Comparison of ENCODE assay signal across 21 cellular contexts in genomic region chr4:39961311-39961877, GRCh38.
"Had no signal": no experiment of that assay in that cellular context is flagged by ENCODE, and none has a peak within 500 bp of the region (broad histone marks: within the 10 kb centered on the region; RNA-seq: fewer than 3 reads in every experiment).

No MANE protein-coding gene starts in this region.

- H3K27me3 ChIP-seq: foreskin keratinocyte, neural progenitor cell, thyroid gland had no signal

- H3K27me3 Mint-ChIP-seq: activated naive CD8-positive, alpha-beta T cell treated with anti-CD3 and anti-CD28 coated beads for 36 hours; activated T-helper 17 cell treated with anti-CD3 and anti-CD28 coated beads, Interleukin-2, amount 50 U/mL, for 72 hours; naive thymus-derived CD4-positive, alpha-beta T cell; progenitor cell of endocrine pancreas had no signal

- DNase-seq: activated CD4-positive, alpha-beta T cell treated with anti-CD3 and anti-CD28 coated beads for 1 hour; activated CD4-positive, alpha-beta T cell treated with anti-CD3 and anti-CD28 coated beads, Interleukin-2, amount 50 U/mL, for 1 hour; activated CD8-positive, alpha-beta T cell treated with anti-CD3 and anti-CD28 coated beads, Interleukin-2, amount 10 ng/mL, durations not matched to agents 7 days and 5 days; activated naive CD4-positive, alpha-beta T cell treated with Interleukin-2 at 50 U/mL for 16 hours; activated naive CD8-positive, alpha-beta T cell treated with anti-CD3 and anti-CD28 coated beads for 36 hours; central memory CD4-positive, alpha-beta T cell; dermis blood vessel endothelial cell; effector CD8-positive, alpha-beta T cell; erythroblast; foreskin keratinocyte; left colon; lower lobe of right lung; naive thymus-derived CD4-positive, alpha-beta T cell; retina; stimulated activated CD4-positive, alpha-beta T cell treated with anti-CD3 and anti-CD28 coated beads, Interleukin-4, amount 100 ng/mL, for 4 hours; stimulated activated naive CD8-positive, alpha-beta T cell treated with anti-CD3 and anti-CD28 coated beads, Interleukin-15, Interleukin-2, amounts not matched to agents 100 U/mL and 50 U/mL, for 24 hours had no signal

- H3K4me1 ChIP-seq: foreskin keratinocyte, neural progenitor cell had no signal

- H3K4me3 ChIP-seq: lower lobe of right lung, neural progenitor cell, thyroid gland had no signal

- H3K27ac ChIP-seq: foreskin keratinocyte, lower lobe of right lung, neural progenitor cell, VCaP had no signal

- H3K4me3 Mint-ChIP-seq: activated CD8-positive, alpha-beta T cell treated with anti-CD3 and anti-CD28 coated beads, Interleukin-2, amount 10 ng/mL, durations not matched to agents 7 days and 5 days; activated naive CD8-positive, alpha-beta T cell treated with anti-CD3 and anti-CD28 coated beads for 36 hours; activated T-helper 17 cell treated with anti-CD3 and anti-CD28 coated beads, Interleukin-2, amount 50 U/mL, for 72 hours; naive thymus-derived CD4-positive, alpha-beta T cell; neural progenitor cell had no signal

- H3K9me3 Mint-ChIP-seq: activated naive CD8-positive, alpha-beta T cell treated with anti-CD3 and anti-CD28 coated beads for 36 hours; activated T-helper 17 cell treated with anti-CD3 and anti-CD28 coated beads, Interleukin-2, amount 50 U/mL, for 72 hours; naive thymus-derived CD4-positive, alpha-beta T cell had no signal

- H3K36me3 ChIP-seq: lower lobe of right lung, neural progenitor cell, thyroid gland had no signal

- H3K27ac Mint-ChIP-seq: activated CD8-positive, alpha-beta T cell treated with anti-CD3 and anti-CD28 coated beads, Interleukin-2, amount 10 ng/mL, durations not matched to agents 7 days and 5 days; activated naive CD8-positive, alpha-beta T cell treated with anti-CD3 and anti-CD28 coated beads for 36 hours; activated T-helper 17 cell treated with anti-CD3 and anti-CD28 coated beads, Interleukin-2, amount 50 U/mL, for 72 hours; neural progenitor cell; progenitor cell of endocrine pancreas had no signal

- H3K9me3 ChIP-seq: lower lobe of right lung, thyroid gland had no signal

- ATAC-seq: activated CD8-positive, alpha-beta T cell treated with anti-CD3 and anti-CD28 coated beads, Interleukin-2, amount 10 ng/mL, durations not matched to agents 7 days and 5 days; activated T-helper 17 cell treated with anti-CD3 and anti-CD28 coated beads, Interleukin-2, amount 50 U/mL, for 72 hours; foreskin keratinocyte; left colon; lower lobe of right lung; naive thymus-derived CD4-positive, alpha-beta T cell; stimulated activated naive CD8-positive, alpha-beta T cell treated with anti-CD3 and anti-CD28 coated beads, Interleukin-15, Interleukin-2, amounts not matched to agents 100 U/mL and 50 U/mL, for 24 hours had no signal
